ENCODE assay signal across 16 cellular contexts in the genomic region with DNA sequence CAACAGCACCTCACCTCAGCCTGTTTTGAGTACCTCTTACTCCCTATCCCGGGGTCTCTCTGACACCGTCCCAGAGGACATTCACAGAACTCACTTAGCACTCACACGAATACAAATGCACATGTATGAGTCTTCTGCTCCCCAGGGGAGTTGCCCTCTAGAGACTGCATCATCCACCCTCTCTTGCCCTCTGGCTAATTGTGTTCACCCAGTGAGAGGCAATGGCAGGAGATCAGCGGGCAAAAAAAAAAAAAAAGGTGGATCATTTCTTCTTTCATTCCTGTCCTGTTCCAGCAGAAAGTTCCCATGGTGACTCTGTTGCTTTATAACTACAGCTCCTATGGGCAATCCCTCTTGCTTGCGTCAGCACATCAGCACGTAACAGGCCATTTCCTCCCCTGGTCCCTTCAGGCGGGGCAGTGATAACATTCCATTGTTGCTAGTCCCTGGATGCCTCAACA. TPM values are rescaled to one million over a fixed set of nuclear protein-coding genes. Genes with fewer than 3 reads are reported as not detected.
DNase-seq lines count a peak whose midpoint lies in the region; ATAC-seq and TF ChIP-seq lines count a peak whose summit lies in the region.
"Had no signal": no experiment of that assay in that cellular context is flagged by ENCODE, and none has a peak within 500 bp of the region (broad histone marks: within the 10 kb centered on the region; RNA-seq: fewer than 3 reads in every experiment).

No MANE protein-coding gene starts in this region.

- peak overlapping the region; percentile 57 for H3K4me3 Mint-ChIP-seq in memory B cell
- H3K4me3 Mint-ChIP-seq: activated naive CD4-positive, alpha-beta T cell treated with anti-CD3 and anti-CD28 coated beads, Interleukin-2, amount 50 U/mL, for 24 hours; effector memory CD8-positive, alpha-beta T cell had no signal

- no peaks in the 10 kb centered on the region for H3K9me3 Mint-ChIP-seq in memory B cell
- H3K9me3 Mint-ChIP-seq: activated naive CD4-positive, alpha-beta T cell treated with anti-CD3 and anti-CD28 coated beads, Interleukin-2, amount 50 U/mL, for 24 hours; effector memory CD8-positive, alpha-beta T cell had no signal

- no peak overlapping the region for H3K27ac Mint-ChIP-seq in memory B cell
- H3K27ac Mint-ChIP-seq: activated naive CD4-positive, alpha-beta T cell treated with anti-CD3 and anti-CD28 coated beads, Interleukin-2, amount 50 U/mL, for 24 hours; effector memory CD8-positive, alpha-beta T cell had no signal

- H3K4me1 ChIP-seq in HUES48 (ENCODE audit: control insufficient read depth, insufficient read depth, low read length), result peaks cover 6% of the 10 kb centered on the region; the same call in 1 of the 2 replicates
- H3K4me1 ChIP-seq in spleen, result peaks cover 0 to 6% (median 0%) of the 10 kb centered on the region in 6 donors
- H3K4me1 ChIP-seq: parathyroid adenoma, transverse colon had no signal

- H3K27ac ChIP-seq in HUES48 (ENCODE audit: low read depth, low read length) (peak overlapping the region; percentile 61), substantia nigra (ENCODE audit: low read depth, low read length, poor library complexity, severe bottlenecking) (no peak overlapping the region), spleen (no peak overlapping the region)
- H3K27ac ChIP-seq: C4-2B, parathyroid adenoma, transverse colon had no signal

- WGBS in spleen, 5 donors, result 63 to 75% (median 72%) methylated on average over 7 of the region's 7 CpGs

- H3K36me3 ChIP-seq in HUES48 (ENCODE audit: control insufficient read depth, insufficient read depth, low read length) (no peaks in the 10 kb centered on the region), spleen (no peaks in the 10 kb centered on the region)
- H3K36me3 ChIP-seq: transverse colon had no signal

- no peaks in the 10 kb centered on the region for H3K9me3 ChIP-seq in HUES48 (ENCODE audit: control insufficient read depth, insufficient read depth, low read length)
- H3K9me3 ChIP-seq in spleen, result no peaks in the 10 kb centered on the region
- H3K9me3 ChIP-seq: transverse colon had no signal

- intact Hi-C loops in spleen (cut with DNase I; ENCODE audit: low total_unique reads), result no loop called here

- H3K4me3 ChIP-seq in HUES48 (ENCODE audit: low read depth, low read length) (no peak overlapping the region), choroid plexus epithelial cell (ENCODE audit: low read depth, low read length) (no peak overlapping the region), spleen (no peak overlapping the region)
- H3K4me3 ChIP-seq: transverse colon had no signal

- TF ChIP-seq CTCF in choroid plexus epithelial cell (conservative IDR thresholded peaks at IDR 0.05; ENCODE audit: low read depth, low read length), result no peak
- TF ChIP-seq CTCF in spleen (IDR thresholded peaks at IDR 0.05 in 8 of 11, conservative IDR thresholded peaks at IDR 0.05 in 3 of 11), result no peak

- TF ChIP-seq POLR2A in spleen (IDR thresholded peaks at IDR 0.05), result no peak

- DNase-seq in COLO829 (ENCODE audit: low spot score) (peak; percentile 31), choroid plexus epithelial cell (ENCODE audit: low read depth) (peak; percentile 82), memory B cell (ENCODE audit: low spot score in 2 of 2) (no peak), substantia nigra (lab: John Stamatoyannopoulos, UW) (no peak), SW 1271 (lab: John Stamatoyannopoulos, UW) (no peak), spleen (no peak), hepatic stellate cell (ENCODE audit: low spot score) (no peak)
- DNase-seq: activated CD4-positive, alpha-beta T cell treated with anti-CD3 and anti-CD28 coated beads for 48 hours; effector memory CD8-positive, alpha-beta T cell; NCI-H2171 treated with DMSO at 0.1 percent for 48 hours; SHP77 treated with DMSO at 0.1 percent for 48 hours; transverse colon had no signal

- H3K36me3 Mint-ChIP-seq in memory B cell, result peaks cover 2% of the 10 kb centered on the region
- H3K36me3 Mint-ChIP-seq: activated naive CD4-positive, alpha-beta T cell treated with anti-CD3 and anti-CD28 coated beads, Interleukin-2, amount 50 U/mL, for 24 hours had no signal

- ATAC-seq in memory B cell (ENCODE audit: low read depth), result peak; percentile 63
- ATAC-seq: effector memory CD8-positive, alpha-beta T cell had no signal

- peaks cover 2% of the 10 kb centered on the region for H3K27me3 Mint-ChIP-seq in memory B cell

- 0 out of 2 replicates have a peak overlapping the region, but pooled peaks have one; percentile 9 for H3K9ac ChIP-seq in HUES48 (ENCODE audit: low read depth, low read length)
- H3K9ac ChIP-seq: parathyroid adenoma had no signal

- H3K4me1 Mint-ChIP-seq in memory B cell, result peaks cover 18% of the 10 kb centered on the region

- H3K27me3 ChIP-seq in HUES48 (ENCODE audit: control insufficient read depth, insufficient read depth, low read length) (no peaks in the 10 kb centered on the region), spleen (replicated peaks in 1 of 7) (no peaks in the 10 kb centered on the region)
- H3K27me3 ChIP-seq: transverse colon had no signal

RNA-seq across cellular contexts. Expression of a gene that starts 23.6 kb away (rescaled TPM):
- 100 to 1,000 TPM; 128 to 158 (median 136) TPM for total RNA-seq in spleen
- polyA plus RNA-seq in spleen, result 10 to 100 TPM; 69.0 to 96.0 (median 78.7) TPM

Comparison
In these comparisons a context has a peak if more than half of its experiments do, and no peak if none do; other contexts are left out.
1. DNase-seq: peak in COLO829 (single experiment) and choroid plexus epithelial cell (single experiment); none in memory B cell (0 of 2), substantia nigra (0 of 49), SW 1271 (0 of 2), spleen (single experiment) and hepatic stellate cell (single experiment).